ENCODE assay signal across 20 cellular contexts in genomic region chr10:12657489-12657888, GRCh38.
"Had no signal": no experiment of that assay in that cellular context is flagged by ENCODE, and none has a peak within 500 bp of the region (broad histone marks: within the 10 kb centered on the region; RNA-seq: fewer than 3 reads in every experiment).

No MANE protein-coding gene starts in this region.

- ATAC-seq: K562, Panc1, PC-3, SK-N-SH treated with all-trans-retinoic acid at 6 μM for 48 hours had no signal

- DNase-seq: Kasumi-1, MV-4-11, NCI-H1048, NCI-H1105, NCI-H1417, NCI-H146, NCI-H1694 treated with DMSO at 0.1 percent for 48 hours, NCI-H1930, NCI-H2081, NCI-H2107, NCI-H2227 treated with DMSO at 0.1 percent for 48 hours, NCI-H524, NCI-H69, NCI-H774, PC-3, SHP77 had no signal

- H3K27me3 Mint-ChIP-seq: IgD-negative memory B cell had no signal

- H3K4me3 Mint-ChIP-seq: IgD-negative memory B cell had no signal
